In genomic region chr16:30628628-30629342, GRCh38 we compare ENCODE assay signal across 1 cellular context.
TF ChIP-seq lines count a peak whose summit lies in the region.

No MANE protein-coding gene starts in this region.

TF ChIP-seq in H1, 55 proteins besides CTCF, POLR2A, EP300 and RAD21:
- no peak for TF ChIP-seq SRF (IDR thresholded peaks at IDR 0.05; ENCODE audit: low read depth, low read length)
- no peak for TF ChIP-seq JUN (IDR thresholded peaks at IDR 0.05; ENCODE audit: low read depth, low read length)
- TF ChIP-seq KDM4A (IDR thresholded peaks at IDR 0.05; ENCODE audit: low read depth, low read length, severe bottlenecking), result no peak
- TF ChIP-seq CBX8 (IDR thresholded peaks at IDR 0.05; ENCODE audit: borderline replicate concordance, low read depth, low read length), result no peak
- TF ChIP-seq POLR2AphosphoS5 (IDR thresholded peaks at IDR 0.05; ENCODE audit: low read depth, low read length), result no peak
- peak; percentile 96; the same call in 1 of the 2 replicates for TF ChIP-seq RXRA (IDR thresholded peaks at IDR 0.05; ENCODE audit: insufficient read depth, low read depth, low read length)
